1 cellular context compared by ENCODE assay signal in the genomic region with DNA sequence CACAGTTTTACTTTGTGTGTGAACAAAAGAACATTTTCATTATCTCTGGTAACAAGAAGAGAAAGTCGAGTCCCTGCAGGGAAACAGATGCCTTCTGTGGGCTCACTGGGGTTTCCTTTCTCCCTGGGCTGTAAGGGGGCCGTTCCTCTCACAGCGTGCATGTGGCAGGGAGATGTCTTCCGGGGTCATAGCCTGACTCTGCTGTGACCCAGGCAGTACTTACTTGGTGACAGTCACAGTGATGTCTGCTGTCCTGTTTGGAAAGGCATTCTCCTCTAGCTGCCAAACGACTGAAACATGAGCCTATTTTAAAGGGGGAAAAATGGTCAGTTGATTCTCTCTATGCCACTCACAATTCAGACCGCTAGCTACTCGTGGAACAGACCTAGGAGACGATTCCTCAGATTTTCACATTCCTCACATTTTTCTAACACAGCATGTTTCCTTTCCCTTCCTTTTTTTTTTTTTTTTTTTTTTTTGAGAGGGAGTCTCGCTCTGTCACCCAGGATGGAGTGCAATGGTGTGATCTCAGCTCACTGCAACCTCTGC.
A peak's percentile ranks its signal among the peaks of the same experiment; 100 is the strongest.
TF ChIP-seq lines count a peak whose summit lies in the region.

No MANE protein-coding gene starts in this region.

TF ChIP-seq in H1, 55 proteins besides CTCF, POLR2A, EP300 and RAD21:
- 0 out of 2 replicates have a peak, but pooled peaks have one; percentile 36 for TF ChIP-seq TEAD4 (IDR thresholded peaks at IDR 0.05; ENCODE audit: low read depth, low read length)
- TF ChIP-seq RNF2 (IDR thresholded peaks at IDR 0.05; ENCODE audit: borderline replicate concordance, low read depth, low read length, missing control alignments, poor library complexity, severe bottlenecking) = no peak
TF ChIP-seq in H1: peak in this region for 1.
